In genomic region chr16:49640606-49641005, GRCh38 we compare ENCODE assay signal across 21 cellular contexts.
DNase-seq lines count a peak whose midpoint lies in the region; ATAC-seq and TF ChIP-seq lines count a peak whose summit lies in the region.
"Had no signal": no experiment of that assay in that cellular context is flagged by ENCODE, and none has a peak within 500 bp of the region (broad histone marks: within the 10 kb centered on the region; RNA-seq: fewer than 3 reads in every experiment).

No MANE protein-coding gene starts in this region.

- no peak overlapping the region for H3K27ac Mint-ChIP-seq in activated naive CD8-positive, alpha-beta T cell treated with anti-CD3 and anti-CD28 coated beads, Interleukin-2, amount 50 U/mL, for 24 hours
- H3K27ac Mint-ChIP-seq: stimulated activated memory B cell treated with anti-CD40 and anti-IgM and Interleukin-4, amounts not matched to agents 10 μg/mL and 1 μg/mL and 100 μg/mL, for 72 hours; T-helper 17 cell had no signal

- no peaks in the 10 kb centered on the region for H3K36me3 Mint-ChIP-seq in activated naive CD8-positive, alpha-beta T cell treated with anti-CD3 and anti-CD28 coated beads, Interleukin-2, amount 50 U/mL, for 24 hours (ENCODE audit: low read depth)
- H3K36me3 Mint-ChIP-seq: stimulated activated memory B cell treated with anti-CD40 and anti-IgM and Interleukin-4, amounts not matched to agents 10 μg/mL and 1 μg/mL and 100 μg/mL, for 72 hours had no signal

- peaks cover 4% of the 10 kb centered on the region for H3K27me3 Mint-ChIP-seq in activated naive CD8-positive, alpha-beta T cell treated with anti-CD3 and anti-CD28 coated beads, Interleukin-2, amount 50 U/mL, for 24 hours

- no peaks in the 10 kb centered on the region for H3K9me3 ChIP-seq in right atrium auricular region
- H3K9me3 ChIP-seq: ascending aorta, colonic mucosa, SJCRH30 had no signal

- H3K36me3 ChIP-seq in H7 (replicated peaks; ENCODE audit: control insufficient read depth, insufficient read depth, low read length) (peaks cover 2% of the 10 kb centered on the region), right atrium auricular region (peaks cover 7% of the 10 kb centered on the region), rectal smooth muscle tissue (ENCODE audit: control insufficient read depth, insufficient read depth, low read length) (peaks cover 5% of the 10 kb centered on the region)
- H3K36me3 ChIP-seq: colonic mucosa, SJCRH30, WERI-Rb-1 had no signal

- H3K4me1 ChIP-seq in right atrium auricular region (peaks cover 0 to 41% of the 10 kb centered on the region in 2 donors), rectal smooth muscle tissue (ENCODE audit: control insufficient read depth, insufficient read depth, low read length) (peaks cover 10% of the 10 kb centered on the region)
- H3K4me1 ChIP-seq: colonic mucosa had no signal

- H3K9ac ChIP-seq in rectal smooth muscle tissue (ENCODE audit: low read length): no peak overlapping the region
- H3K9ac ChIP-seq: KMS-11 had no signal

- no peak overlapping the region for H3K4me3 ChIP-seq in H7 (ENCODE audit: insufficient read depth, low read depth, low read length)
- no peak overlapping the region for H3K4me3 ChIP-seq in right atrium auricular region
- no peak overlapping the region for H3K4me3 ChIP-seq in rectal smooth muscle tissue (ENCODE audit: low read length)
- H3K4me3 ChIP-seq: colonic mucosa, tibial artery had no signal

- ATAC-seq in activated naive CD8-positive, alpha-beta T cell treated with anti-CD3 and anti-CD28 coated beads, Interleukin-2, amount 50 U/mL, for 24 hours: no peak
- ATAC-seq: PC-3; stimulated activated memory B cell treated with anti-CD40 and anti-IgM and Interleukin-4, amounts not matched to agents 10 μg/mL and 1 μg/mL and 100 μg/mL, for 72 hours; T-helper 17 cell had no signal

- H3K27ac ChIP-seq in right atrium auricular region: peak overlapping the region; percentile 5 to 61
- H3K27ac ChIP-seq in rectal smooth muscle tissue (ENCODE audit: low read depth, low read length): peak overlapping the region; percentile 55
- H3K27ac ChIP-seq: colonic mucosa, KMS-11 had no signal

- TF ChIP-seq CTCF in right atrium auricular region (IDR thresholded peaks at IDR 0.05): no peak

- no peaks in the 10 kb centered on the region for H3K4me1 Mint-ChIP-seq in activated naive CD8-positive, alpha-beta T cell treated with anti-CD3 and anti-CD28 coated beads, Interleukin-2, amount 50 U/mL, for 24 hours
- H3K4me1 Mint-ChIP-seq: stimulated activated memory B cell treated with anti-CD40 and anti-IgM and Interleukin-4, amounts not matched to agents 10 μg/mL and 1 μg/mL and 100 μg/mL, for 72 hours; T-helper 17 cell had no signal

- H3K4me3 Mint-ChIP-seq in activated naive CD8-positive, alpha-beta T cell treated with anti-CD3 and anti-CD28 coated beads, Interleukin-2, amount 50 U/mL, for 24 hours: no peak overlapping the region
- H3K4me3 Mint-ChIP-seq: stimulated activated memory B cell treated with anti-CD40 and anti-IgM and Interleukin-4, amounts not matched to agents 10 μg/mL and 1 μg/mL and 100 μg/mL, for 72 hours; T-helper 17 cell had no signal

- CTCF ChIA-PET in HEK293T (lab: Yijun Ruan, JAX): no interaction called here

- peak; percentile 66 for DNase-seq in H7
- peak; percentile 38 for DNase-seq in NCI-H2171 treated with DMSO at 0.1 percent for 48 hours (lab: John Stamatoyannopoulos, UW)
- no peak for DNase-seq in right atrium auricular region (ENCODE audit: low spot score)
- DNase-seq in HEK293T (ENCODE audit: extremely low spot score): no peak
- no peak for DNase-seq in NCI-H748 treated with DMSO at 0.1 percent for 48 hours (lab: John Stamatoyannopoulos, UW)
- DNase-seq in activated naive CD8-positive, alpha-beta T cell treated with anti-CD3 and anti-CD28 coated beads, Interleukin-2, amount 50 U/mL, for 24 hours: no peak
- DNase-seq: activated CD4-positive, alpha-beta T cell treated with anti-CD3 and anti-CD28 coated beads, Interleukin-2, amount 50 U/mL, for 4 hours; activated naive CD4-positive, alpha-beta T cell treated with Interleukin-2 at 50 U/mL for 16 hours; activated T-cell treated with anti-CD3 and anti-CD28 coated beads for 4 hours; NCI-H1048; PC-3; T-helper 17 cell; WERI-Rb-1 had no signal

- H3K27me3 ChIP-seq in H7 (ENCODE audit: control insufficient read depth, insufficient read depth, low read length) (no peaks in the 10 kb centered on the region), right atrium auricular region (no peaks in the 10 kb centered on the region), rectal smooth muscle tissue (ENCODE audit: control insufficient read depth, insufficient read depth, low read length) (no peaks in the 10 kb centered on the region)
- H3K27me3 ChIP-seq: ascending aorta, colonic mucosa, SJCRH30, tibial artery had no signal

- peaks cover 3% of the 10 kb centered on the region for H3K9me3 Mint-ChIP-seq in activated naive CD8-positive, alpha-beta T cell treated with anti-CD3 and anti-CD28 coated beads, Interleukin-2, amount 50 U/mL, for 24 hours
- H3K9me3 Mint-ChIP-seq: nephron progenitor cell had no signal

- POLR2A ChIA-PET in HEK293T (lab: Yijun Ruan, JAX): interaction anchor here (1.2 kb wide), 1 partner anchor 9 kb away, joined by 3 read pairs; no protein-coding TSS in a partner anchor

TF ChIP-seq in HEK293T, 16 proteins besides CTCF, POLR2A, EP300 and RAD21:
- TF ChIP-seq TARDBP (IDR thresholded peaks at IDR 0.05): no peak
- TF ChIP-seq L3MBTL2 (conservative IDR thresholded peaks at IDR 0.05): no peak
- no peak for TF ChIP-seq NFRKB (IDR thresholded peaks at IDR 0.05)
- TF ChIP-seq PKNOX1 (IDR thresholded peaks at IDR 0.05): no peak
- TF ChIP-seq SP1 (IDR thresholded peaks at IDR 0.05): no peak
- no peak for TF ChIP-seq ARNT (IDR thresholded peaks at IDR 0.05)
- no peak for TF ChIP-seq ELF4 (IDR thresholded peaks at IDR 0.05)
- no peak for TF ChIP-seq ZNF384 (IDR thresholded peaks at IDR 0.05)
- no peak for TF ChIP-seq FOXA1 (IDR thresholded peaks at IDR 0.05)
- TF ChIP-seq BHLHE40 (IDR thresholded peaks at IDR 0.05; ENCODE audit: borderline replicate concordance): no peak
- no peak for TF ChIP-seq FOXM1 (IDR thresholded peaks at IDR 0.05; ENCODE audit: borderline replicate concordance)
- no peak for TF ChIP-seq SUZ12 (IDR thresholded peaks at IDR 0.05)
- TF ChIP-seq HDGF (IDR thresholded peaks at IDR 0.05; ENCODE audit: borderline replicate concordance): no peak
- no peak for TF ChIP-seq CTBP1 (IDR thresholded peaks at IDR 0.05; ENCODE audit: borderline replicate concordance)
- no peak for TF ChIP-seq FOXK2 (IDR thresholded peaks at IDR 0.05)

Comparison
In these comparisons a context has a peak if more than half of its experiments do, and no peak if none do; other contexts are left out.
1. DNase-seq: peak in H7 (single experiment) and NCI-H2171 treated with DMSO at 0.1 percent for 48 hours (single experiment); none in right atrium auricular region (single experiment), HEK293T (single experiment), NCI-H748 treated with DMSO at 0.1 percent for 48 hours (single experiment) and activated naive CD8-positive, alpha-beta T cell treated with anti-CD3 and anti-CD28 coated beads, Interleukin-2, amount 50 U/mL, for 24 hours (single experiment).